ENCODE assay signal across 19 cellular contexts in the genomic region with DNA sequence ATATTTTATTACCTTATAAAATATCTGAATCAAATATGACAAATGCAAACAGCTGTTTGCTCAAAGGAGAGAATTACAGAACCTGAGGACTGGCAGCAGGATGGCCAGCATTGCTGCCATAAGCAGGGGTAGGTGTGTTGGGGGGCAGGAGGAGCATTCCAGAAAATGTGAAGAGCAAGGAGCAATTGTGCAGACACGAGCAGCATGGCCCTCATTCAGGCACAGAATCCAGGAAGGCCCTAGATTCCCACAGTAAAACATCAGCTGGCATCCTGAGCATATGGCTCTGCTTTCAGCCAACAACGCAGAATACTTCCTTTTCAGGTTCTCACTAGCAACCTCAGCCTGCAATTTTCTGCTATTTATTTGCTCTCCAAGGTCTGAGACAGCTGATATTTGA.
"Had no signal": no experiment of that assay in that cellular context is flagged by ENCODE, and none has a peak within 500 bp of the region (broad histone marks: within the 10 kb centered on the region; RNA-seq: fewer than 3 reads in every experiment).

No MANE protein-coding gene starts in this region.

- H3K4me1 Mint-ChIP-seq: activated CD4-positive, alpha-beta memory T cell treated with anti-CD3 and anti-CD28 coated beads, Interleukin-2, amount 10 ng/mL, durations not matched to agents 7 days and 5 days; activated CD4-positive, alpha-beta T cell treated with anti-CD3 and anti-CD28 coated beads, Interleukin-2, amount 10 ng/mL, durations not matched to agents 24 days and 14 days; activated naive CD4-positive, alpha-beta T cell treated with anti-CD3 and anti-CD28 coated beads, Interleukin-2, amount 10 ng/mL, durations not matched to agents 7 days and 5 days; naive B cell had no signal

- H3K27me3 Mint-ChIP-seq: activated CD4-positive, alpha-beta memory T cell treated with anti-CD3 and anti-CD28 coated beads, Interleukin-2, amount 10 ng/mL, durations not matched to agents 7 days and 5 days; activated CD4-positive, alpha-beta T cell treated with anti-CD3 and anti-CD28 coated beads, Interleukin-2, amount 10 ng/mL, durations not matched to agents 24 days and 14 days; activated naive CD4-positive, alpha-beta T cell treated with anti-CD3 and anti-CD28 coated beads, Interleukin-2, amount 10 ng/mL, durations not matched to agents 7 days and 5 days had no signal

- DNase-seq: activated CD4-positive, alpha-beta memory T cell treated with anti-CD3 and anti-CD28 coated beads, Interleukin-2, amount 10 ng/mL, durations not matched to agents 7 days and 5 days; activated CD4-positive, alpha-beta T cell treated with anti-CD3 and anti-CD28 coated beads, Interleukin-2, amount 10 ng/mL, durations not matched to agents 24 days and 14 days; activated effector memory CD4-positive, alpha-beta T cell treated with anti-CD3 and anti-CD28 coated beads, Interleukin-2, amount 50 U/mL, for 16 hours; activated naive CD4-positive, alpha-beta T cell treated with anti-CD3 and anti-CD28 coated beads, Interleukin-2, amount 10 ng/mL, durations not matched to agents 7 days and 5 days; activated T-cell treated with anti-CD3 and anti-CD28 coated beads for 4 hours; erythroblast; foreskin keratinocyte; kidney; lower lobe of right lung; naive B cell; ovary; spleen; stimulated activated CD4-positive, alpha-beta T cell treated with anti-CD3 and anti-CD28 coated beads, Interleukin-4, amount 100 ng/mL, for 1 hour; stimulated activated naive CD4-positive, alpha-beta T cell; testis; trophoblast cell; uterus had no signal

- H3K4me3 Mint-ChIP-seq: activated CD4-positive, alpha-beta memory T cell treated with anti-CD3 and anti-CD28 coated beads, Interleukin-2, amount 10 ng/mL, durations not matched to agents 7 days and 5 days; activated CD4-positive, alpha-beta T cell treated with anti-CD3 and anti-CD28 coated beads, Interleukin-2, amount 10 ng/mL, durations not matched to agents 24 days and 14 days; activated naive CD4-positive, alpha-beta T cell treated with anti-CD3 and anti-CD28 coated beads, Interleukin-2, amount 10 ng/mL, durations not matched to agents 7 days and 5 days; naive B cell had no signal

- ATAC-seq: activated CD4-positive, CD25-positive, alpha-beta regulatory T cell treated with anti-CD3 and anti-CD28 coated beads, Interleukin-2, amount 50 U/mL, for 24 hours; foreskin keratinocyte; left lobe of liver; lower lobe of right lung had no signal

- H3K9me3 Mint-ChIP-seq: activated CD4-positive, alpha-beta memory T cell treated with anti-CD3 and anti-CD28 coated beads, Interleukin-2, amount 10 ng/mL, durations not matched to agents 7 days and 5 days; activated CD4-positive, alpha-beta T cell treated with anti-CD3 and anti-CD28 coated beads, Interleukin-2, amount 10 ng/mL, durations not matched to agents 24 days and 14 days; activated naive CD4-positive, alpha-beta T cell treated with anti-CD3 and anti-CD28 coated beads, Interleukin-2, amount 10 ng/mL, durations not matched to agents 7 days and 5 days had no signal

- H3K27ac Mint-ChIP-seq: activated CD4-positive, alpha-beta memory T cell treated with anti-CD3 and anti-CD28 coated beads, Interleukin-2, amount 10 ng/mL, durations not matched to agents 7 days and 5 days; activated CD4-positive, alpha-beta T cell treated with anti-CD3 and anti-CD28 coated beads, Interleukin-2, amount 10 ng/mL, durations not matched to agents 24 days and 14 days; activated naive CD4-positive, alpha-beta T cell treated with anti-CD3 and anti-CD28 coated beads, Interleukin-2, amount 10 ng/mL, durations not matched to agents 7 days and 5 days had no signal

- H3K36me3 Mint-ChIP-seq: activated naive CD4-positive, alpha-beta T cell treated with anti-CD3 and anti-CD28 coated beads, Interleukin-2, amount 10 ng/mL, durations not matched to agents 7 days and 5 days; naive B cell had no signal

- FAIRE-seq: kidney had no signal
